ENCODE assay signal across 23 cellular contexts in genomic region chr1:153798468-153798780, GRCh38. TPM values are rescaled to one million over a fixed set of nuclear protein-coding genes. Genes with fewer than 3 reads are reported as not detected.
A peak's percentile ranks its signal among the peaks of the same experiment; 100 is the strongest.
DNase-seq lines count a peak whose midpoint lies in the region; ATAC-seq and TF ChIP-seq lines count a peak whose summit lies in the region.
"Had no signal": no experiment of that assay in that cellular context is flagged by ENCODE, and none has a peak within 500 bp of the region (broad histone marks: within the 10 kb centered on the region; RNA-seq: fewer than 3 reads in every experiment).

No MANE protein-coding gene starts in this region.

- H3K4me1 Mint-ChIP-seq in naive thymus-derived CD4-positive, alpha-beta T cell: peaks cover 5 to 20% (median 13%) of the 10 kb centered on the region in 7 donors

- H3K27me3 Mint-ChIP-seq in naive thymus-derived CD4-positive, alpha-beta T cell: no peaks in the 10 kb centered on the region
- H3K27me3 Mint-ChIP-seq: activated naive CD8-positive, alpha-beta T cell; CD4-positive, CD25-positive, alpha-beta regulatory T cell had no signal

- no TSS peak for BruUV-seq in OCI-LY7 (replicated peaks; lab: Mats Ljungman, UMichigan)

- H3K4me3 Mint-ChIP-seq in naive thymus-derived CD4-positive, alpha-beta T cell: no peak overlapping the region
- H3K4me3 Mint-ChIP-seq: activated naive CD8-positive, alpha-beta T cell; CD4-positive, CD25-positive, alpha-beta regulatory T cell had no signal

- H3K27ac Mint-ChIP-seq in naive thymus-derived CD4-positive, alpha-beta T cell: peak overlapping the region in 7 of 9 donors; percentile 2 to 77 (median 69)
- H3K27ac Mint-ChIP-seq: activated naive CD8-positive, alpha-beta T cell had no signal

- ATAC-seq in left cardiac atrium (no peak), GM18867 (IDR thresholded peaks at IDR 0.05; ENCODE audit: unreplicated experiment) (no peak), HG02642 (IDR thresholded peaks at IDR 0.05; ENCODE audit: poor library complexity, unreplicated experiment) (no peak)
- ATAC-seq in naive thymus-derived CD4-positive, alpha-beta T cell: no peak
- ATAC-seq: heart right ventricle, K562, Right ventricle myocardium inferior had no signal

- H3K36me3 ChIP-seq in OCI-LY7 (ENCODE audit: insufficient read depth, low read length): peaks cover 7% of the 10 kb centered on the region; the same call in 1 of the 2 replicates
- peaks cover 0 to 9% (median 0%) of the 10 kb centered on the region in 3 experiments for H3K36me3 ChIP-seq in naive thymus-derived CD4-positive, alpha-beta T cell (ENCODE audit: control insufficient read depth in 2 of 3, insufficient read depth in 3 of 3, low read length in 3 of 3)

- H3K27ac ChIP-seq in OCI-LY7 (ENCODE audit: low read depth, low read length, poor library complexity, severe bottlenecking): peak overlapping the region; percentile 16
- H3K27ac ChIP-seq in naive thymus-derived CD4-positive, alpha-beta T cell (ENCODE audit: low read depth, low read length): no peak overlapping the region
- H3K27ac ChIP-seq: heart right ventricle, thoracic aorta had no signal

- no peaks in the 10 kb centered on the region for H3K9me2 ChIP-seq in OCI-LY7 (ENCODE audit: insufficient read depth, low read length)

- peaks cover 0 to 4% (median 0%) of the 10 kb centered on the region in 11 donors for H3K9me3 Mint-ChIP-seq in naive thymus-derived CD4-positive, alpha-beta T cell
- H3K9me3 Mint-ChIP-seq: CD4-positive, CD25-positive, alpha-beta regulatory T cell had no signal

- no peak overlapping the region for H2AFZ ChIP-seq in OCI-LY7 (ENCODE audit: low read length)

- H3K4me3 ChIP-seq in OCI-LY7 (ENCODE audit: low read depth, low read length, poor library complexity, severe bottlenecking): no peak overlapping the region
- no peak overlapping the region for H3K4me3 ChIP-seq in naive thymus-derived CD4-positive, alpha-beta T cell (ENCODE audit: low read length)
- H3K4me3 ChIP-seq: heart right ventricle, K562, thoracic aorta had no signal

- H4K20me1 ChIP-seq in OCI-LY7 (ENCODE audit: insufficient read depth, low read length): no peaks in the 10 kb centered on the region

- intact Hi-C loops in cardiac septum (cut with DNase I) (no loop called here), left cardiac atrium (cut with DNase I) (loop anchor here in 1 of 2 donors (5.0 to 10.0 kb wide), 2 partner anchors 146 to 189 kb away; partner anchors contain the start of genes DENND4B and RAB13), OCI-LY7 (cut with micrococcal nuclease; ENCODE audit: unreplicated experiment) (no loop called here)
- intact Hi-C loops in naive thymus-derived CD4-positive, alpha-beta T cell (cut with micrococcal nuclease): no loop called here

- no peaks in the 10 kb centered on the region for H3K9me3 ChIP-seq in OCI-LY7 (ENCODE audit: low read length)
- H3K9me3 ChIP-seq in naive thymus-derived CD4-positive, alpha-beta T cell (ENCODE audit: control insufficient read depth in 2 of 3, low read length in 3 of 3): no peaks in the 10 kb centered on the region
- H3K9me3 ChIP-seq: heart right ventricle, thoracic aorta had no signal

- POLR2A ChIA-PET in OCI-LY7 (lab: Charles Lee): interaction anchor here (0.5 to 1.0 kb wide), 2 partner anchors 9 to 193 kb away, joined by 3 to 4 read pairs; no protein-coding TSS in a partner anchor
- POLR2A ChIA-PET in naive thymus-derived CD4-positive, alpha-beta T cell (lab: Charles Lee): interaction anchor here (1.0 to 4.9 kb wide), 4 partner anchors 147 to 192 kb away, joined by 3 to 29 read pairs (median 6); partner anchors contain the start of genes JTB, RAB13 and RPS27

- no peak overlapping the region for H3K4me2 ChIP-seq in OCI-LY7 (ENCODE audit: low read length)

- CTCF ChIA-PET in OCI-LY7 (lab: Charles Lee; ENCODE audit: unreplicated experiment): interaction anchor here (1.2 kb wide), 1 partner anchor 188 kb away, joined by 3 read pairs; the partner anchor contains the start of gene RAB13
- CTCF ChIA-PET in naive thymus-derived CD4-positive, alpha-beta T cell (lab: Charles Lee): interaction anchor here (0.7 to 5.7 kb wide), 3 partner anchors 148 to 190 kb away, joined by 4 to 84 read pairs (median 5); partner anchors contain the start of genes DENND4B, RAB13 and RPS27

- H3K4me1 ChIP-seq in OCI-LY7 (ENCODE audit: insufficient read depth, low read length, poor library complexity, severe bottlenecking): peaks cover 4% of the 10 kb centered on the region
- H3K4me1 ChIP-seq in naive thymus-derived CD4-positive, alpha-beta T cell (ENCODE audit: control insufficient read depth in 2 of 2, insufficient read depth in 2 of 2, low read length in 2 of 2): peaks cover 0 to 6% of the 10 kb centered on the region in 2 donors

- H3K27me3 ChIP-seq in naive thymus-derived CD4-positive, alpha-beta T cell (ENCODE audit: control insufficient read depth in 2 of 2, insufficient read depth in 2 of 2, low read length in 2 of 2): no peaks in the 10 kb centered on the region
- H3K27me3 ChIP-seq: heart right ventricle had no signal

- no peaks in the 10 kb centered on the region for H3K79me2 ChIP-seq in OCI-LY7 (ENCODE audit: insufficient read depth, low read depth, low read length)

- no peak for TF ChIP-seq CTCF in OCI-LY7 (conservative IDR thresholded peaks at IDR 0.05; ENCODE audit: low read length)

- peaks cover 0 to 3% (median 0%) of the 10 kb centered on the region in 5 donors for H3K36me3 Mint-ChIP-seq in naive thymus-derived CD4-positive, alpha-beta T cell
- H3K36me3 Mint-ChIP-seq: activated naive CD8-positive, alpha-beta T cell had no signal

- peak; percentile 57 for DNase-seq in cardiac septum (ENCODE audit: low spot score)
- DNase-seq in left cardiac atrium: no peak
- DNase-seq in OCI-LY7 (ENCODE audit: low spot score): no peak
- no peak for DNase-seq in naive thymus-derived CD4-positive, alpha-beta T cell
- no peak for DNase-seq in stimulated activated CD8-positive, alpha-beta memory T cell treated with anti-CD3 and anti-CD28 coated beads, Interleukin-4, amount 100 ng/mL, for 48 hours
- DNase-seq: activated CD4-positive, CD25-positive, alpha-beta regulatory T cell treated with anti-CD3 and anti-CD28 coated beads, Interleukin-2, amount 50 U/mL, for 72 hours; activated CD8-positive, alpha-beta memory T cell treated with anti-CD3 and anti-CD28 coated beads for 24 hours; CD4-positive, CD25-positive, alpha-beta regulatory T cell; effector CD4-positive, alpha-beta T cell; foreskin fibroblast; heart right ventricle; mammary epithelial cell; MM.1S; NCI-H1417; NCI-H2107; NCI-H446 treated with DMSO at 0.1 percent for 48 hours; nucleus accumbens had no signal

RNA-seq across cellular contexts. Expression of gene SLC27A3, which starts 23.2 kb away (rescaled TPM):
- total RNA-seq in cardiac septum (9.8 TPM), left cardiac atrium (10 to 100 TPM; 22.9 to 26.5 TPM), OCI-LY7 (2022) (7.7 and 10.2 TPM in 2 replicates)
- total RNA-seq in OCI-LY7 (2014; rRNA removed; shearing (Covaris generic)): 3.3 and 4.5 TPM in 2 replicates
- total RNA-seq in naive thymus-derived CD4-positive, alpha-beta T cell: 10 to 100 TPM in 4 of 5 experiments, 1 to 10 TPM in 1; 9.1 to 34.2 (median 11.6) TPM
- polyA plus RNA-seq in naive thymus-derived CD4-positive, alpha-beta T cell: 1 to 10 TPM; 3.4 to 7.2 TPM
